Comparison of ENCODE assay signal across 8 cellular contexts in the genomic region with DNA sequence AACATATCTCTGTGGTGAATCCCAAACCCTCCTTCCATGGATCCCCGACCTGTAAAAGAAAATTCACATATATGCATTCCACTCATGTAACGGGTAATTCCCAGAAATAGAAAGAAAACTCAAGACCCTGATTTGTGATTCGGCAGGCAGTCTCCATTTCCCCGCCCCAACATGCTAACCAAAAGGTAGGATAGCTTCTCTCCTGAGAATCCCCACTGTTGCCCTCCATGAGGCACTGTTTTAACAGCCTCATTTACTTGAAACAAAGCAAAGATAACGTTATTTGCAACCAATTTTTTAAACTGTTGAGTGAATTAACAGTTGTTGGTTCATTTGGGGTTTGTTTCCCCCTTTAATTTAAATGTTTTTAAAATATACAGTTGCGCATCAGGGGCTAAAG. TPM values are rescaled to one million over a fixed set of nuclear protein-coding genes. Genes with fewer than 3 reads are reported as not detected.
DNase-seq lines count a peak whose midpoint lies in the region; ATAC-seq, FAIRE-seq and TF ChIP-seq lines count a peak whose summit lies in the region.

No MANE protein-coding gene starts in this region.

- H3K79me2 ChIP-seq in keratinocyte (ENCODE audit: control insufficient read depth, insufficient read depth, low read length) = no peaks in the 10 kb centered on the region

- H3K4me1 ChIP-seq in keratinocyte (ENCODE audit: control insufficient read depth, extremely low read depth, insufficient read depth, low read length) = peaks cover 19% of the 10 kb centered on the region

- no peaks in the 10 kb centered on the region for H3K36me3 ChIP-seq in keratinocyte (ENCODE audit: control insufficient read depth in 2 of 2, extremely low read depth in 1 of 2, insufficient read depth in 2 of 2, low read length in 2 of 2)

- no peaks in the 10 kb centered on the region for H3K9me3 ChIP-seq in keratinocyte (ENCODE audit: control insufficient read depth, low read depth, low read length)

- no peaks in the 10 kb centered on the region for H3K9me1 ChIP-seq in keratinocyte (ENCODE audit: control insufficient read depth, extremely low read depth, insufficient read depth, low read length)

- H4K20me1 ChIP-seq in keratinocyte (ENCODE audit: control insufficient read depth, extremely low read depth, insufficient read depth, low read length) = no peaks in the 10 kb centered on the region

- no peak overlapping the region for H3K27ac ChIP-seq in keratinocyte (ENCODE audit: control insufficient read depth, insufficient read depth, low read length)

- DNase-seq in activated T-cell treated with anti-CD3 and anti-CD28 coated beads, Interleukin-2, amount 50 U/mL, for 72 hours = no peak
- DNase-seq in activated T-cell treated with anti-CD3 and anti-CD28 coated beads, Interleukin-2, amount 50 U/mL, for 1 hour = no peak
- no peak for DNase-seq in activated CD8-positive, alpha-beta T cell treated with anti-CD3 and anti-CD28 coated beads, Interleukin-2, amount 10 ng/mL, durations not matched to agents 7 days and 5 days
- DNase-seq in keratinocyte (ENCODE audit: low read depth, low spot score) = no peak
- DNase-seq in type B pancreatic cell (ENCODE audit: extremely low spot score, unreplicated experiment) = no peak
- no peak for DNase-seq in NCI-H1048 (lab: John Stamatoyannopoulos, UW)

- dilution Hi-C loops in keratinocyte (cut with MboI; ENCODE audit: extremely low pct_ligation_motif_present, low sequenced_read_pairs) = no loop called here

- no peaks in the 10 kb centered on the region for H3K27me3 ChIP-seq in keratinocyte (ENCODE audit: control insufficient read depth, extremely low read depth, insufficient read depth, low read length)

- peak overlapping the region; percentile 99 for H3K4me2 ChIP-seq in keratinocyte (ENCODE audit: control insufficient read depth, extremely low read depth, insufficient read depth, low read depth, low read length)

- ATAC-seq in activated T-cell treated with anti-CD3 and anti-CD28 coated beads, Interleukin-2, amount 50 U/mL, for 72 hours (replicated peaks in 1 of 2) = no peak
- no peak for ATAC-seq in activated CD8-positive, alpha-beta T cell treated with anti-CD3 and anti-CD28 coated beads, Interleukin-2, amount 10 ng/mL, durations not matched to agents 7 days and 5 days
- ATAC-seq in HG03159 (IDR thresholded peaks at IDR 0.05; ENCODE audit: unreplicated experiment) (no peak), GM21515 (IDR thresholded peaks at IDR 0.05; ENCODE audit: unreplicated experiment) (no peak)

- no peak for FAIRE-seq in keratinocyte (lab: Jason Lieb, UNC)

- H3K27ac Mint-ChIP-seq in activated T-cell treated with anti-CD3 and anti-CD28 coated beads, Interleukin-2, amount 50 U/mL, for 72 hours = no peak overlapping the region
- H3K27ac Mint-ChIP-seq in activated CD8-positive, alpha-beta T cell treated with anti-CD3 and anti-CD28 coated beads, Interleukin-2, amount 10 ng/mL, durations not matched to agents 7 days and 5 days = peak overlapping the region; percentile 40
- peak overlapping the region; percentile 58 for H3K27ac Mint-ChIP-seq in type B pancreatic cell

- H3K27me3 Mint-ChIP-seq in activated T-cell treated with anti-CD3 and anti-CD28 coated beads, Interleukin-2, amount 50 U/mL, for 72 hours (ENCODE audit: low read depth) = peaks cover 35% of the 10 kb centered on the region
- H3K27me3 Mint-ChIP-seq in activated CD8-positive, alpha-beta T cell treated with anti-CD3 and anti-CD28 coated beads, Interleukin-2, amount 10 ng/mL, durations not matched to agents 7 days and 5 days (ENCODE audit: low read depth) = peaks cover 11% of the 10 kb centered on the region
- H3K27me3 Mint-ChIP-seq in type B pancreatic cell = peaks cover 7% of the 10 kb centered on the region

- peak overlapping the region; percentile 31 for H3K9ac ChIP-seq in keratinocyte (ENCODE audit: control insufficient read depth, extremely low read depth, insufficient read depth, low read length)

- H3K4me3 Mint-ChIP-seq in activated T-cell treated with anti-CD3 and anti-CD28 coated beads, Interleukin-2, amount 50 U/mL, for 72 hours = peak overlapping the region; percentile 79 to 88
- H3K4me3 Mint-ChIP-seq in activated CD8-positive, alpha-beta T cell treated with anti-CD3 and anti-CD28 coated beads, Interleukin-2, amount 10 ng/mL, durations not matched to agents 7 days and 5 days = peak overlapping the region; percentile 76
- H3K4me3 Mint-ChIP-seq in type B pancreatic cell = peak overlapping the region; percentile 89

- POLR2A ChIA-PET in activated CD8-positive, alpha-beta T cell treated with anti-CD3 and anti-CD28 coated beads, Interleukin-2, amount 10 ng/mL, durations not matched to agents 7 days and 5 days (lab: Charles Lee) = interaction anchor here (0.7 to 1.0 kb wide), 2 partner anchors 182 to 487 kb away, joined by 3 to 4 read pairs; partner anchors contain the start of gene ABCD2

- CTCF ChIA-PET in activated CD8-positive, alpha-beta T cell treated with anti-CD3 and anti-CD28 coated beads, Interleukin-2, amount 10 ng/mL, durations not matched to agents 7 days and 5 days (lab: Charles Lee) = interaction anchor here (0.6 to 8.1 kb wide), 19 partner anchors 8 to 490 kb away, joined by 3 to 121 read pairs (median 3); partner anchors contain the start of gene ABCD2

- no peaks in the 10 kb centered on the region for H3K9me3 Mint-ChIP-seq in activated T-cell treated with anti-CD3 and anti-CD28 coated beads, Interleukin-2, amount 50 U/mL, for 72 hours
- H3K9me3 Mint-ChIP-seq in activated CD8-positive, alpha-beta T cell treated with anti-CD3 and anti-CD28 coated beads, Interleukin-2, amount 10 ng/mL, durations not matched to agents 7 days and 5 days (ENCODE audit: insufficient read depth) = no peaks in the 10 kb centered on the region
- no peaks in the 10 kb centered on the region for H3K9me3 Mint-ChIP-seq in type B pancreatic cell

- H3K36me3 Mint-ChIP-seq in activated T-cell treated with anti-CD3 and anti-CD28 coated beads, Interleukin-2, amount 50 U/mL, for 72 hours (ENCODE audit: insufficient read depth in 2 of 2) = peaks cover 0 to 1% of the 10 kb centered on the region in 2 donors
- no peaks in the 10 kb centered on the region for H3K36me3 Mint-ChIP-seq in activated CD8-positive, alpha-beta T cell treated with anti-CD3 and anti-CD28 coated beads, Interleukin-2, amount 10 ng/mL, durations not matched to agents 7 days and 5 days (ENCODE audit: low read depth)
- H3K36me3 Mint-ChIP-seq in type B pancreatic cell = peaks cover under 1% of the 10 kb centered on the region

- peak overlapping the region; percentile 90 for H2AFZ ChIP-seq in keratinocyte (ENCODE audit: control insufficient read depth, low read length)

- H3K4me1 Mint-ChIP-seq in activated T-cell treated with anti-CD3 and anti-CD28 coated beads, Interleukin-2, amount 50 U/mL, for 72 hours (ENCODE audit: low read depth) = peaks cover 56% of the 10 kb centered on the region
- peaks cover 32% of the 10 kb centered on the region for H3K4me1 Mint-ChIP-seq in activated CD8-positive, alpha-beta T cell treated with anti-CD3 and anti-CD28 coated beads, Interleukin-2, amount 10 ng/mL, durations not matched to agents 7 days and 5 days (ENCODE audit: low read depth)
- H3K4me1 Mint-ChIP-seq in type B pancreatic cell (ENCODE audit: unreplicated experiment) = peaks cover 23% of the 10 kb centered on the region

- H3K4me3 ChIP-seq in keratinocyte (ENCODE audit: control insufficient read depth in 2 of 3, extremely low read depth in 1 of 3, insufficient read depth in 2 of 3, low read depth in 1 of 3, low read length in 3 of 3) = peak overlapping the region in 2 of 3 experiments; percentile 80 to 83

- no peak for TF ChIP-seq CTCF in keratinocyte (optimal IDR thresholded peaks at IDR 0.05 in 1 of 3, IDR thresholded peaks at IDR 0.05 in 1 of 3, conservative IDR thresholded peaks at IDR 0.05 in 1 of 3; ENCODE audit: extremely low read depth in 1 of 3, insufficient read depth in 2 of 3, low read length in 3 of 3)
- TF ChIP-seq CTCF in type B pancreatic cell (conservative IDR thresholded peaks at IDR 0.05) = no peak

RNA-seq across cellular contexts. Expression of gene SLC2A13, which starts 0.8 kb away (rescaled TPM):
- total RNA-seq in activated T-cell treated with anti-CD3 and anti-CD28 coated beads, Interleukin-2, amount 50 U/mL, for 72 hours = 1 to 10 TPM; 3.0 to 5.8 TPM
- 1 to 10 TPM; 5.2 to 5.4 TPM for total RNA-seq in activated CD8-positive, alpha-beta T cell treated with anti-CD3 and anti-CD28 coated beads, Interleukin-2, amount 10 ng/mL, durations not matched to agents 7 days and 5 days
- 0.70 to 1.1 TPM (median 0.93 TPM) in 3 replicates for polyA plus RNA-seq in keratinocyte
- polyA plus RNA-seq in keratinocyte (2011; ENCODE audit: low read depth) = 0.80 TPM
- 0.21 and 0.52 TPM in 2 replicates for polyA plus RNA-seq in keratinocyte (2011; cell fraction: cytosol; rRNA removed)
- 0.95 and 1.4 TPM in 2 replicates for polyA plus RNA-seq in keratinocyte (2011; cell fraction: nucleus; rRNA removed)
- polyA plus RNA-seq in keratinocyte (2012; ENCODE audit: low replicate concordance) = 0.66 and 1.2 TPM in 2 replicates
- 0.59 to 2.4 TPM (median 1.5 TPM) in 3 replicates for polyA minus RNA-seq in keratinocyte
- 1.3 TPM for polyA minus RNA-seq in keratinocyte (2011; cell fraction: cytosol; rRNA and poly(A)+ RNA removed)
- polyA minus RNA-seq in keratinocyte (2011; cell fraction: nucleus; rRNA and poly(A)+ RNA removed) = 3.0 and 6.7 TPM in 2 replicates
- 7.1 and 9.4 TPM in 2 replicates for total RNA-seq in type B pancreatic cell (ENCODE audit: low replicate concordance)
